Comparison of ENCODE assay signal across 1 cellular context in genomic region chr20:18738055-18738454, GRCh38.
TF ChIP-seq lines count a peak whose summit lies in the region.

No MANE protein-coding gene starts in this region.

TF ChIP-seq in K562, 482 proteins besides CTCF, POLR2A, EP300 and RAD21 (continued from another document):
- peak; percentile 74 for TF ChIP-seq USF1 (CRISPR knock-in tag; IDR thresholded peaks at IDR 0.05)
- TF ChIP-seq CEBPB (tag; IDR thresholded peaks at IDR 0.05) = peak; percentile 63
- peak; percentile 71 for TF ChIP-seq USF2 (CRISPR knock-in tag; IDR thresholded peaks at IDR 0.05)
- TF ChIP-seq L3MBTL2 (IDR thresholded peaks at IDR 0.05) = peak; percentile 64; the same call in 1 of the 2 replicates
- TF ChIP-seq TFE3 (CRISPR knock-in tag; IDR thresholded peaks at IDR 0.05) = peak; percentile 98
- TF ChIP-seq ZNF449 (CRISPR knock-in tag; IDR thresholded peaks at IDR 0.05) = 0 out of 2 replicates have a peak, but pooled peaks have one; percentile 21
- TF ChIP-seq ATF6 (CRISPR knock-in tag; IDR thresholded peaks at IDR 0.05) = no peak
- no peak for TF ChIP-seq PHF8 (IDR thresholded peaks at IDR 0.05; ENCODE audit: borderline replicate concordance, low read length)
- no peak for TF ChIP-seq SAFB2 (IDR thresholded peaks at IDR 0.05; ENCODE audit: borderline replicate concordance, low read depth, low read length, severe bottlenecking)
- TF ChIP-seq PRDM10 (IDR thresholded peaks at IDR 0.05; ENCODE audit: partially characterized antibody) = peak; percentile 55
- peak; percentile 85 to 87 for TF ChIP-seq FOXK2 (conservative IDR thresholded peaks at IDR 0.05 in 1 of 2, IDR thresholded peaks at IDR 0.05 in 1 of 2; ENCODE audit: low read depth in 2 of 2)
- peak; percentile 39; the same call in 1 of the 2 replicates for TF ChIP-seq FOXJ2 (tag; IDR thresholded peaks at IDR 0.05)
- peak; percentile 60; the same call in 1 of the 2 replicates for TF ChIP-seq BHLHE40 (IDR thresholded peaks at IDR 0.05; ENCODE audit: low read length)
- TF ChIP-seq ZBTB26 (CRISPR knock-in tag; IDR thresholded peaks at IDR 0.05) = no peak
- TF ChIP-seq RAD51 (IDR thresholded peaks at IDR 0.05; ENCODE audit: borderline replicate concordance, low read depth) = peak; percentile 89
- TF ChIP-seq CEBPG (CRISPR knock-in tag; IDR thresholded peaks at IDR 0.05) = no peak
- TF ChIP-seq CEBPG (tag; conservative IDR thresholded peaks at IDR 0.05 in 1 of 2, IDR thresholded peaks at IDR 0.05 in 1 of 2) = peak; percentile 23 to 45; a peak in 1 of 4 replicates
- TF ChIP-seq CBFA2T2 (conservative IDR thresholded peaks at IDR 0.05) = peak; percentile 34
TF ChIP-seq in K562: peak in this region for 16.
